8 cellular contexts compared by ENCODE assay signal in the genomic region with DNA sequence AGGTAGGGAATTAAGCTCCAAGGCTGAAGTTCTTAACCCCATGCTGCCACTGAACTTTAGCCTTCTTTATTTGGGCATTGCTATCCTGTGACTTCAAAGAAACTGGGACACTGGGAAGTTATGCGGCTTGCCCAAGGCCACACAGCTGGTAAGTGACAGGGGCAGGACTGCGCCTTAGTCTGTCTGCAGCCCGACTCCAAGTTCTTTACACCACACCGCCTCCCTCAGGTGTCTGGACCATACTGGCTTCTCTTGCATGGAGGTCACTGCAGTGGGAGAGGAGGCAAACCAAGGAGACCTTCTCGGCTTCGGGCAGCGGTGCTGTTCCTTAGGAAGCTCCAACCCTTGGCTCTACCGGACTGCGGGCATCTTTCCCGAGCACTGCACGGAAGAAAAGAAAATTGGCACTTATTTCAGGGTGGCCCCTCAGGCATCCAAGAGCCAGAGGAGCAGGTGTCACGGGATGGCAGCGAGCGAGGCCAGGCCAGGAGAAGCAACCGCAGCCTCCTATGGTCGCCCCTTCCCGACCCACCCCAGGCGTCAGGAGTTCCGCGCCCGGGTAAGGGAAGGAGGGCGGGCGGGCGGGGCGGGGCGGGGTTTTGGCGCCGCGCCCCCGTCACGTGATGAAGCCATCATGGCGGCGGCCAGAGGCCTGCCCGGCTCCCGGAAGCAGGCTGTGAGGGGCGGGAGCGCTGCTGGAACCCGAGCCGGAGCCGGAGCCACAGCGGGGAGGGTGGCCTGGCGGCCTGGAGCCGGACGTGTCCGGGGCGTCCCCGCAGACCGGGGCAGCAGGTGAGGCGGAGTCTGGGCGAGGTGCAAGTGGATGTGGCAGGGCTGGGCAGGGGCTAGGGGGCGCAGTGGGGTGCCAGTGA. TPM values are rescaled to one million over a fixed set of nuclear protein-coding genes. Genes with fewer than 3 reads are reported as not detected.
DNase-seq lines count a peak whose midpoint lies in the region; ATAC-seq and TF ChIP-seq lines count a peak whose summit lies in the region.

No MANE protein-coding gene starts in this region.

- no peaks in the 10 kb centered on the region for H4K20me1 ChIP-seq in fibroblast of lung (ENCODE audit: control insufficient read depth, extremely low read depth, insufficient read depth, low read length)

- peak; percentile 32 to 36 for TF ChIP-seq CTCF in fibroblast of lung (conservative IDR thresholded peaks at IDR 0.05 in 1 of 2, IDR thresholded peaks at IDR 0.05 in 1 of 2; ENCODE audit: low read depth in 1 of 2, low read length in 2 of 2)

- H3K4me3 Mint-ChIP-seq in activated T-helper 1 cell treated with anti-CD3 and anti-CD28 coated beads, Interleukin-12 subunit alpha, Interleukin-12 subunit beta, Interleukin-2, Interleukin-4 antibody, amounts not matched to agents 30 ng/mL and 10 ng/mL and 1 ng/mL, durations not matched to agents 14 hours and 24 hours and 36 hours: peak overlapping the region; percentile 99
- H3K4me3 Mint-ChIP-seq in naive thymus-derived CD8-positive, alpha-beta T cell: peak overlapping the region; percentile 92 to 99 (median 97)

- H3K4me3 ChIP-seq in HUES6 (ENCODE audit: low read depth, low read length): peak overlapping the region; percentile 99
- peak overlapping the region; percentile 84 to 92 (median 88) for H3K4me3 ChIP-seq in fibroblast of lung (replicated peaks in 1 of 4; ENCODE audit: control extremely low read depth in 1 of 4, insufficient read depth in 1 of 4, low read depth in 3 of 4, low read length in 4 of 4)
- peak overlapping the region; percentile 88 to 92 for H3K4me3 ChIP-seq in stomach smooth muscle (ENCODE audit: low read length in 2 of 2)

- H3K27ac Mint-ChIP-seq in activated T-helper 1 cell treated with anti-CD3 and anti-CD28 coated beads, Interleukin-12 subunit alpha, Interleukin-12 subunit beta, Interleukin-2, Interleukin-4 antibody, amounts not matched to agents 30 ng/mL and 10 ng/mL and 1 ng/mL, durations not matched to agents 14 hours and 24 hours and 36 hours: peak overlapping the region; percentile 88
- peak overlapping the region; percentile 90 to 99 (median 96) for H3K27ac Mint-ChIP-seq in naive thymus-derived CD8-positive, alpha-beta T cell

- H3K9ac ChIP-seq in HUES6 (ENCODE audit: low read length) (peak overlapping the region; percentile 85), fibroblast of lung (ENCODE audit: insufficient read depth, low read length) (peak overlapping the region; percentile 80), stomach smooth muscle (ENCODE audit: low read length in 2 of 2) (peak overlapping the region; percentile 78 to 79)

- H3K4me2 ChIP-seq in fibroblast of lung (ENCODE audit: extremely low read depth, insufficient read depth, low read length): peak overlapping the region; percentile 100

- POLR2A ChIA-PET in naive thymus-derived CD8-positive, alpha-beta T cell (lab: Charles Lee): interaction anchor here (0.5 to 8.2 kb wide), 21 partner anchors 9 to 162 kb away, joined by 3 to 94 read pairs (median 4); partner anchors contain the start of genes CSAD, ESPL1, PFDN5 and SP1

- H3K27me3 ChIP-seq in HUES6 (ENCODE audit: control insufficient read depth, insufficient read depth, low read length): no peaks in the 10 kb centered on the region
- no peaks in the 10 kb centered on the region for H3K27me3 ChIP-seq in fibroblast of lung (ENCODE audit: control insufficient read depth, insufficient read depth, low read length)
- H3K27me3 ChIP-seq in stomach smooth muscle (ENCODE audit: control insufficient read depth in 1 of 2, insufficient read depth in 2 of 2, low read length in 2 of 2): no peaks in the 10 kb centered on the region

- H3K9me3 ChIP-seq in HUES6 (ENCODE audit: control insufficient read depth, insufficient read depth, low read depth, low read length): no peaks in the 10 kb centered on the region
- H3K9me3 ChIP-seq in fibroblast of lung (ENCODE audit: control insufficient read depth, insufficient read depth, low read depth, low read length): no peaks in the 10 kb centered on the region
- no peaks in the 10 kb centered on the region for H3K9me3 ChIP-seq in stomach smooth muscle (ENCODE audit: control insufficient read depth in 2 of 2, low read length in 2 of 2)

- H3K27ac ChIP-seq in HUES6 (ENCODE audit: low read depth, low read length) (peak overlapping the region; percentile 37; the same call in 1 of the 2 replicates), fibroblast of lung (ENCODE audit: insufficient read depth, low read length) (peak overlapping the region; percentile 81), stomach smooth muscle (ENCODE audit: low read length) (peak overlapping the region; percentile 87)

- peaks cover 2% of the 10 kb centered on the region for H3K27me3 Mint-ChIP-seq in activated T-helper 1 cell treated with anti-CD3 and anti-CD28 coated beads, Interleukin-12 subunit alpha, Interleukin-12 subunit beta, Interleukin-2, Interleukin-4 antibody, amounts not matched to agents 30 ng/mL and 10 ng/mL and 1 ng/mL, durations not matched to agents 14 hours and 24 hours and 36 hours (ENCODE audit: insufficient read depth)
- H3K27me3 Mint-ChIP-seq in naive thymus-derived CD8-positive, alpha-beta T cell: no peaks in the 10 kb centered on the region

- peaks cover 50% of the 10 kb centered on the region for H3K4me1 Mint-ChIP-seq in activated T-helper 1 cell treated with anti-CD3 and anti-CD28 coated beads, Interleukin-12 subunit alpha, Interleukin-12 subunit beta, Interleukin-2, Interleukin-4 antibody, amounts not matched to agents 30 ng/mL and 10 ng/mL and 1 ng/mL, durations not matched to agents 14 hours and 24 hours and 36 hours (ENCODE audit: low read depth)
- peaks cover 27 to 52% (median 50%) of the 10 kb centered on the region in 4 donors for H3K4me1 Mint-ChIP-seq in naive thymus-derived CD8-positive, alpha-beta T cell

- ATAC-seq in GM21360 (IDR thresholded peaks at IDR 0.05; ENCODE audit: unreplicated experiment): peak; percentile 64
- peak; percentile 87 to 89 for ATAC-seq in naive thymus-derived CD8-positive, alpha-beta T cell

- H2AFZ ChIP-seq in fibroblast of lung (ENCODE audit: low read length): peak overlapping the region; percentile 92

- no peaks in the 10 kb centered on the region for H3K9me3 Mint-ChIP-seq in activated T-helper 1 cell treated with anti-CD3 and anti-CD28 coated beads, Interleukin-12 subunit alpha, Interleukin-12 subunit beta, Interleukin-2, Interleukin-4 antibody, amounts not matched to agents 30 ng/mL and 10 ng/mL and 1 ng/mL, durations not matched to agents 14 hours and 24 hours and 36 hours
- H3K9me3 Mint-ChIP-seq in naive thymus-derived CD8-positive, alpha-beta T cell: no peaks in the 10 kb centered on the region

- DNase-seq in DMS 273 (lab: John Stamatoyannopoulos, UW; ENCODE audit: unreplicated experiment) (peak; percentile 88), OCI-M2 (lab: John Stamatoyannopoulos, UW; ENCODE audit: unreplicated experiment) (peak; percentile 19), fibroblast of lung (ENCODE audit: low read depth in 2 of 2) (peak; percentile 67 to 68)
- peak; percentile 69 for DNase-seq in activated T-helper 1 cell treated with anti-CD3 and anti-CD28 coated beads, Interleukin-12 subunit alpha, Interleukin-12 subunit beta, Interleukin-2, Interleukin-4 antibody, amounts not matched to agents 30 ng/mL and 10 ng/mL and 1 ng/mL, durations not matched to agents 14 hours and 24 hours and 36 hours (ENCODE audit: low spot score)
- peak; percentile 50 to 83 (median 72) for DNase-seq in naive thymus-derived CD8-positive, alpha-beta T cell

- intact Hi-C loops in activated T-helper 1 cell treated with anti-CD3 and anti-CD28 coated beads, Interleukin-12 subunit alpha, Interleukin-12 subunit beta, Interleukin-2, Interleukin-4 antibody, amounts not matched to agents 30 ng/mL and 10 ng/mL and 1 ng/mL, durations not matched to agents 14 hours and 24 hours and 36 hours (cut with micrococcal nuclease): loop anchor here (1.0 to 2.0 kb wide), 10 partner anchors 17 to 92 kb away; partner anchors contain the start of genes AAAS, CSAD, ESPL1 and MYG1

- peaks cover 18% of the 10 kb centered on the region for H3K79me2 ChIP-seq in fibroblast of lung (ENCODE audit: control insufficient read depth, insufficient read depth, low read length)

- H3K36me3 ChIP-seq in HUES6 (ENCODE audit: control insufficient read depth, insufficient read depth, low read length) (peaks cover 6% of the 10 kb centered on the region; the same call in 1 of the 2 replicates), fibroblast of lung (ENCODE audit: control insufficient read depth, insufficient read depth, low read length) (peaks cover 8% of the 10 kb centered on the region), stomach smooth muscle (ENCODE audit: control insufficient read depth in 2 of 2, insufficient read depth in 2 of 2, low read length in 2 of 2) (peaks cover 12 to 17% of the 10 kb centered on the region in 2 donors)

- H3K36me3 Mint-ChIP-seq in activated T-helper 1 cell treated with anti-CD3 and anti-CD28 coated beads, Interleukin-12 subunit alpha, Interleukin-12 subunit beta, Interleukin-2, Interleukin-4 antibody, amounts not matched to agents 30 ng/mL and 10 ng/mL and 1 ng/mL, durations not matched to agents 14 hours and 24 hours and 36 hours (ENCODE audit: low read depth): peaks cover 26% of the 10 kb centered on the region
- H3K36me3 Mint-ChIP-seq in naive thymus-derived CD8-positive, alpha-beta T cell: peaks cover 0 to 7% (median 0%) of the 10 kb centered on the region in 3 donors

- H3K4me1 ChIP-seq in HUES6 (ENCODE audit: control insufficient read depth, insufficient read depth, low read length) (peaks cover 12% of the 10 kb centered on the region; the same call in 1 of the 2 replicates), fibroblast of lung (ENCODE audit: control insufficient read depth, extremely low read depth, insufficient read depth, low read length) (peaks cover 11% of the 10 kb centered on the region), stomach smooth muscle (ENCODE audit: control insufficient read depth, insufficient read depth, low read length) (peaks cover 24% of the 10 kb centered on the region)

RNA-seq across cellular contexts. Expression of gene ESPL1, which starts 16.4 kb away (rescaled TPM):
- 61.2 and 68.4 TPM in 2 replicates for total RNA-seq in activated T-helper 1 cell treated with anti-CD3 and anti-CD28 coated beads, Interleukin-12 subunit alpha, Interleukin-12 subunit beta, Interleukin-2, Interleukin-4 antibody, amounts not matched to agents 30 ng/mL and 10 ng/mL and 1 ng/mL, durations not matched to agents 14 hours and 24 hours and 36 hours
- 0.26 and 1.8 TPM in 2 replicates for total RNA-seq in fibroblast of lung
- 1.4 and 5.8 TPM in 2 replicates for polyA plus RNA-seq in fibroblast of lung
- polyA plus RNA-seq in fibroblast of lung (2012): 1.7 and 5.1 TPM in 2 replicates
- 11.3 and 27.3 TPM in 2 replicates for polyA minus RNA-seq in fibroblast of lung (ENCODE audit: low replicate concordance)
- total RNA-seq in naive thymus-derived CD8-positive, alpha-beta T cell: under 1 TPM; 0.27 to 0.81 TPM
- polyA plus RNA-seq in naive thymus-derived CD8-positive, alpha-beta T cell: not detected

RNA-seq across cellular contexts. Expression of gene RARG, which starts 19.7 kb away (rescaled TPM):
- total RNA-seq in activated T-helper 1 cell treated with anti-CD3 and anti-CD28 coated beads, Interleukin-12 subunit alpha, Interleukin-12 subunit beta, Interleukin-2, Interleukin-4 antibody, amounts not matched to agents 30 ng/mL and 10 ng/mL and 1 ng/mL, durations not matched to agents 14 hours and 24 hours and 36 hours: 58.6 and 61.6 TPM in 2 replicates
- total RNA-seq in fibroblast of lung: 26.7 and 51.4 TPM in 2 replicates
- polyA plus RNA-seq in fibroblast of lung: 26.9 and 30.4 TPM in 2 replicates
- polyA plus RNA-seq in fibroblast of lung (2012): 38.1 and 47.4 TPM in 2 replicates
- 83.5 and 87.1 TPM in 2 replicates for polyA minus RNA-seq in fibroblast of lung (ENCODE audit: low replicate concordance)
- 10 to 100 TPM; 57.8 to 60.4 TPM for total RNA-seq in naive thymus-derived CD8-positive, alpha-beta T cell
- 10 to 100 TPM in 1 of 3 donors, 1 to 10 TPM in 2; 1.6 to 12.7 (median 3.8) TPM for polyA plus RNA-seq in naive thymus-derived CD8-positive, alpha-beta T cell

RNA-seq across cellular contexts. Expression of gene PFDN5, which starts 43.6 kb away (rescaled TPM):
- total RNA-seq in activated T-helper 1 cell treated with anti-CD3 and anti-CD28 coated beads, Interleukin-12 subunit alpha, Interleukin-12 subunit beta, Interleukin-2, Interleukin-4 antibody, amounts not matched to agents 30 ng/mL and 10 ng/mL and 1 ng/mL, durations not matched to agents 14 hours and 24 hours and 36 hours: 344 and 350 TPM in 2 replicates
- 735 and 788 TPM in 2 replicates for total RNA-seq in fibroblast of lung
- polyA plus RNA-seq in fibroblast of lung: 977 and 1,007 TPM in 2 replicates
- 735 and 960 TPM in 2 replicates for polyA plus RNA-seq in fibroblast of lung (2012)
- 77.8 and 86.7 TPM in 2 replicates for polyA minus RNA-seq in fibroblast of lung (ENCODE audit: low replicate concordance)
- 100 to 1,000 TPM; 663 to 692 TPM for total RNA-seq in naive thymus-derived CD8-positive, alpha-beta T cell
- 1,000 to 10,000 TPM; 1,657 to 1,928 (median 1,896) TPM for polyA plus RNA-seq in naive thymus-derived CD8-positive, alpha-beta T cell

RNA-seq across cellular contexts. Expression of gene ITGB7, which starts 44.7 kb away (rescaled TPM):
- total RNA-seq in activated T-helper 1 cell treated with anti-CD3 and anti-CD28 coated beads, Interleukin-12 subunit alpha, Interleukin-12 subunit beta, Interleukin-2, Interleukin-4 antibody, amounts not matched to agents 30 ng/mL and 10 ng/mL and 1 ng/mL, durations not matched to agents 14 hours and 24 hours and 36 hours: 258 and 266 TPM in 2 replicates
- 0.26 and 0.50 TPM in 2 replicates for total RNA-seq in fibroblast of lung
- polyA plus RNA-seq in fibroblast of lung: 0.15 and 0.20 TPM in 2 replicates
- 0.22 and 0.38 TPM in 2 replicates for polyA plus RNA-seq in fibroblast of lung (2012)
- polyA minus RNA-seq in fibroblast of lung (ENCODE audit: low replicate concordance): not detected in 2 replicates
- 100 to 1,000 TPM; 353 to 362 TPM for total RNA-seq in naive thymus-derived CD8-positive, alpha-beta T cell
- 100 to 1,000 TPM; 202 to 219 (median 206) TPM for polyA plus RNA-seq in naive thymus-derived CD8-positive, alpha-beta T cell

RNA-seq across cellular contexts. Expression of gene MYG1, which starts 47.8 kb away (rescaled TPM):
- total RNA-seq in activated T-helper 1 cell treated with anti-CD3 and anti-CD28 coated beads, Interleukin-12 subunit alpha, Interleukin-12 subunit beta, Interleukin-2, Interleukin-4 antibody, amounts not matched to agents 30 ng/mL and 10 ng/mL and 1 ng/mL, durations not matched to agents 14 hours and 24 hours and 36 hours: 107 and 111 TPM in 2 replicates
- total RNA-seq in fibroblast of lung: 52.0 and 55.7 TPM in 2 replicates
- 40.8 and 52.2 TPM in 2 replicates for polyA plus RNA-seq in fibroblast of lung
- 60.7 and 91.7 TPM in 2 replicates for polyA plus RNA-seq in fibroblast of lung (2012)
- polyA minus RNA-seq in fibroblast of lung (ENCODE audit: low replicate concordance): 50.7 and 65.8 TPM in 2 replicates
- total RNA-seq in naive thymus-derived CD8-positive, alpha-beta T cell: 10 to 100 TPM; 48.3 to 53.5 TPM
- 10 to 100 TPM; 64.4 to 81.2 (median 68.6) TPM for polyA plus RNA-seq in naive thymus-derived CD8-positive, alpha-beta T cell

Comparison
In these comparisons a context has a peak if more than half of its experiments do, and no peak if none do; other contexts are left out.
1. Peak in every context shown above with its lines: DNase-seq, ATAC-seq, H3K4me3 ChIP-seq and H3K27ac ChIP-seq.
2. DNase-seq: peak in every context shown above with its lines; median percentile 88 in DMS 273; 72 in naive thymus-derived CD8-positive, alpha-beta T cell; 69 in activated T-helper 1 cell treated with anti-CD3 and anti-CD28 coated beads, Interleukin-12 subunit alpha, Interleukin-12 subunit beta, Interleukin-2, Interleukin-4 antibody, amounts not matched to agents 30 ng/mL and 10 ng/mL and 1 ng/mL, durations not matched to agents 14 hours and 24 hours and 36 hours; 68 in fibroblast of lung; 19 in OCI-M2.
3. H3K27ac ChIP-seq: peak in every context shown above with its lines; median percentile 87 in stomach smooth muscle; 81 in fibroblast of lung; 37 in HUES6.
4. RNA of gene ESPL1, which starts 16.4 kb away (total RNA-seq): 61.2 to 68.4 TPM in activated T-helper 1 cell treated with anti-CD3 and anti-CD28 coated beads, Interleukin-12 subunit alpha, Interleukin-12 subunit beta, Interleukin-2, Interleukin-4 antibody, amounts not matched to agents 30 ng/mL and 10 ng/mL and 1 ng/mL, durations not matched to agents 14 hours and 24 hours and 36 hours; 0.26 to 1.8 TPM in fibroblast of lung and 0.27 to 0.81 TPM in naive thymus-derived CD8-positive, alpha-beta T cell; every median in the first group is over 10 times any median in the second.